Comparison of ENCODE assay signal across 8 cellular contexts in the genomic region with DNA sequence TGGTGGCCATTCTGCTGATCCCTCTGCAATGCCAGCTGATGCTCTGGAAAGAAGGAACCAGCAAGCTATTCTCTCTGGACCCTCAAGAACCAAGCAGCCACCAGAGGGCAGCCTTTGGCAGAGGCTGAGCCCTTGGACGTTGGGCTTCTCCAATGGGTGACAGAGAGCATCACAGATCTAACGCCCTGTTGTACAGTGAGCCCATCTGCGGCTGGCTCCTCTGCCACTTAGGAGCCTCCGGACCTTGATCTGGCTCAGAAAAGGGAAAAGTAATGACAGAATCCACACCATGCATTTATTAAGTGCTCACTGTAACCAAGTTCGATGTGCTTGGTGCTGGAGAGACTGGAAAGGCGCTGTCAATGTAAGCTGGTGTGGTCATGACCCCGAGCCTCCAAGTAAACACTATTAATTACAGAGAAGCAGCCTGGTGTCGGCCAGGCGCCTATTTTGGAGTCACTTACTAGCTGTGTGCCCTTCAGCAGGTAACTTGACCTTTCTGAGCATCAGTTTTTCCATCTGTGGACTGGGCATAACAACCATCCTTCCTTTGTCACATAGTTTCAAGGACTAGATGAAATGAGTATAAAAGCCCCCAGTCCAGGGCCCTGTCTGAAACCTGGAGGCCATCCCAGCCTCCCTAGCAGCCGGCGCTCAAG. TPM values are rescaled to one million over a fixed set of nuclear protein-coding genes. Genes with fewer than 3 reads are reported as not detected.
A peak's percentile ranks its signal among the peaks of the same experiment; 100 is the strongest.
DNase-seq lines count a peak whose midpoint lies in the region; ATAC-seq, FAIRE-seq and TF ChIP-seq lines count a peak whose summit lies in the region.

No MANE protein-coding gene starts in this region.

- H3K4me3 ChIP-seq in A673 (ENCODE audit: low read depth, low read length, poor library complexity, severe bottlenecking) (no peak overlapping the region), WERI-Rb-1 (ENCODE audit: low read depth, low read length) (no peak overlapping the region)

- BruUV-seq in A673 (replicated peaks; lab: Mats Ljungman, UMichigan): no TSS peak

- H3K36me3 ChIP-seq in A673 (ENCODE audit: insufficient read depth, low read length, poor library complexity, severe bottlenecking): no peaks in the 10 kb centered on the region
- peaks cover 38% of the 10 kb centered on the region for H3K36me3 ChIP-seq in WERI-Rb-1

- H3K27me3 ChIP-seq in A673 (replicated peaks; ENCODE audit: insufficient read depth, low read depth, low read length, poor library complexity): no peaks in the 10 kb centered on the region
- H3K27me3 ChIP-seq in WERI-Rb-1 (ENCODE audit: insufficient read depth, low read depth, severe bottlenecking): no peaks in the 10 kb centered on the region

- DNase-seq in A673 (ENCODE audit: low spot score) (peak; percentile 90), H54 (ENCODE audit: insufficient read length, low spot score) (no peak), NCI-H226 (peak; percentile 64), WERI-Rb-1 (peak; percentile 92), T47D (ENCODE audit: low read depth in 1 of 2, low spot score in 1 of 2) (peak; percentile 38 to 87), inferior parietal cortex (ENCODE audit: extremely low spot score) (peak; percentile 96)
- DNase-seq in stimulated activated CD4-positive, alpha-beta T cell treated with anti-CD3 and anti-CD28 coated beads, Interleukin-15, amount 100 ng/mL, for 48 hours (ENCODE audit: low read depth in 2 of 2): peak; percentile 51 to 81

- POLR2A ChIA-PET in A673 (lab: Charles Lee; ENCODE audit: low non-redundant PET): no interaction called here

- no peak for TF ChIP-seq POLR2A in H54 (IDR thresholded peaks at IDR 0.05; ENCODE audit: low read depth, low read length)

- TF ChIP-seq CTCF in A673 (conservative IDR thresholded peaks at IDR 0.05; ENCODE audit: low read depth, low read length) (peak; percentile 90), WERI-Rb-1 (IDR thresholded peaks at IDR 0.05; ENCODE audit: low read depth, low read length) (peak; percentile 92)

- intact Hi-C loops in A673 (cut with micrococcal nuclease; ENCODE audit: unreplicated experiment): loop anchor here (1.0 to 10.0 kb wide), 4 partner anchors 79 to 399 kb away; no protein-coding TSS in a partner anchor

- ATAC-seq in GM18873 (IDR thresholded peaks at IDR 0.05; ENCODE audit: low FRiP score, unreplicated experiment): no peak

- peak; percentile 30 for FAIRE-seq in H54 (lab: Jason Lieb, UNC)

- H3K27ac ChIP-seq in A673 (ENCODE audit: low read depth, low read length, poor library complexity, severe bottlenecking): no peak overlapping the region
- H3K27ac ChIP-seq in WERI-Rb-1: peak overlapping the region; percentile 84

- H3K9me3 ChIP-seq in A673 (ENCODE audit: low read depth, low read length, poor library complexity, severe bottlenecking): no peaks in the 10 kb centered on the region
- H3K9me3 ChIP-seq in WERI-Rb-1 (ENCODE audit: severe bottlenecking): no peaks in the 10 kb centered on the region

- peaks cover 7% of the 10 kb centered on the region for H3K4me1 ChIP-seq in A673 (ENCODE audit: insufficient read depth, low read length, poor library complexity, severe bottlenecking)

- CTCF ChIA-PET in A673 (lab: Charles Lee): interaction anchor here (0.6 to 2.4 kb wide), 15 partner anchors 9 to 466 kb away, joined by 3 to 48 read pairs (median 3); no protein-coding TSS in a partner anchor

- in situ Hi-C loops in T47D (cut with HindIII; ENCODE audit: low pct_unique_long_range_greater_than_20kb, low sequenced_read_pairs): no loop called here

RNA-seq across cellular contexts. Expression of gene ECE1, which starts 34.9 kb away (rescaled TPM):
- 31.5 and 37.7 TPM in 2 replicates for total RNA-seq in A673 (2021)
